In genomic region chr20:38082894-38083293, GRCh38 we compare ENCODE assay signal across 1 cellular context.
TF ChIP-seq lines count a peak whose summit lies in the region.

No MANE protein-coding gene starts in this region.

TF ChIP-seq in HepG2, 621 proteins besides CTCF, POLR2A, EP300 and RAD21 (continued from another document and continues in another):
- TF ChIP-seq ZBTB40 (IDR thresholded peaks at IDR 0.05): no peak
- TF ChIP-seq ZBTB40 (CRISPR knock-in tag; IDR thresholded peaks at IDR 0.05): no peak
- peak; percentile 62; the same call in 1 of the 2 replicates for TF ChIP-seq KMT2B (CRISPR knock-in tag; IDR thresholded peaks at IDR 0.05)
- TF ChIP-seq PAX8 (CRISPR knock-in tag; IDR thresholded peaks at IDR 0.05; ENCODE audit: borderline replicate concordance): no peak
- TF ChIP-seq ZNF10 (CRISPR knock-in tag; IDR thresholded peaks at IDR 0.05; ENCODE audit: borderline replicate concordance, low read depth): no peak
- TF ChIP-seq ZNF615 (CRISPR knock-in tag; IDR thresholded peaks at IDR 0.05; ENCODE audit: borderline replicate concordance): no peak
- no peak for TF ChIP-seq MAZ (IDR thresholded peaks at IDR 0.05; ENCODE audit: borderline replicate concordance, low read depth, low read length)
- TF ChIP-seq MAZ (CRISPR knock-in tag; IDR thresholded peaks at IDR 0.05; ENCODE audit: low read depth): no peak
- peak; percentile 92 for TF ChIP-seq FOXA3 (CRISPR knock-in tag; IDR thresholded peaks at IDR 0.05)
- TF ChIP-seq RERE (CRISPR knock-in tag; IDR thresholded peaks at IDR 0.05; ENCODE audit: low read depth): peak; percentile 85
- no peak for TF ChIP-seq ZKSCAN5 (CRISPR knock-in tag; IDR thresholded peaks at IDR 0.05)
- peak; percentile 89 for TF ChIP-seq ZNF710 (CRISPR knock-in tag; IDR thresholded peaks at IDR 0.05; ENCODE audit: borderline replicate concordance)
- peak; percentile 82 for TF ChIP-seq KDM6A (CRISPR knock-in tag; IDR thresholded peaks at IDR 0.05; ENCODE audit: low read depth)
- TF ChIP-seq RFX1 (IDR thresholded peaks at IDR 0.05): no peak
- TF ChIP-seq IRF2 (CRISPR knock-in tag; IDR thresholded peaks at IDR 0.05): peak; percentile 58; the same call in 1 of the 2 replicates
- peak; percentile 61; the same call in 1 of the 2 replicates for TF ChIP-seq MED1 (CRISPR knock-in tag; IDR thresholded peaks at IDR 0.05)
- peak; percentile 77 for TF ChIP-seq NR2F2 (IDR thresholded peaks at IDR 0.05; ENCODE audit: borderline replicate concordance, low read depth)
- TF ChIP-seq ZNF792 (CRISPR knock-in tag; IDR thresholded peaks at IDR 0.05): peak; percentile 86
- no peak for TF ChIP-seq IKZF5 (CRISPR knock-in tag; IDR thresholded peaks at IDR 0.05)
- TF ChIP-seq ZNF660 (CRISPR knock-in tag; IDR thresholded peaks at IDR 0.05; ENCODE audit: borderline replicate concordance, low read depth): no peak
- TF ChIP-seq SOX13 (IDR thresholded peaks at IDR 0.05): peak; percentile 97
- peak in 1 of 2 experiments; percentile 100; a peak in 2 of 4 replicates for TF ChIP-seq SOX13 (CRISPR knock-in tag; conservative IDR thresholded peaks at IDR 0.05 in 1 of 2, IDR thresholded peaks at IDR 0.05 in 1 of 2)
- peak; percentile 40; the same call in 1 of the 2 replicates for TF ChIP-seq HMG20B (CRISPR knock-in tag; conservative IDR thresholded peaks at IDR 0.05)
- TF ChIP-seq PAXIP1 (CRISPR knock-in tag; conservative IDR thresholded peaks at IDR 0.05): peak; percentile 95
- peak; percentile 53; the same call in 1 of the 2 replicates for TF ChIP-seq ZNF644 (CRISPR knock-in tag; IDR thresholded peaks at IDR 0.05; ENCODE audit: low read depth)
- no peak for TF ChIP-seq AGO2 (optimal IDR thresholded peaks at IDR 0.05; ENCODE audit: low read depth, low read length)
- TF ChIP-seq KLF9 (CRISPR knock-in tag; IDR thresholded peaks at IDR 0.05; ENCODE audit: low read depth): no peak
- peak; percentile 77; the same call in 1 of the 2 replicates for TF ChIP-seq FOXK1 (CRISPR knock-in tag; IDR thresholded peaks at IDR 0.05; ENCODE audit: borderline replicate concordance, low read depth)
- peak; percentile 51; the same call in 1 of the 2 replicates for TF ChIP-seq PATZ1 (CRISPR knock-in tag; IDR thresholded peaks at IDR 0.05)
- TF ChIP-seq ZNF75D (CRISPR knock-in tag; IDR thresholded peaks at IDR 0.05; ENCODE audit: borderline replicate concordance): no peak
- no peak for TF ChIP-seq FOXP1 (IDR thresholded peaks at IDR 0.05)
- TF ChIP-seq FOXP1 (CRISPR knock-in tag; IDR thresholded peaks at IDR 0.05): peak; percentile 94
- TF ChIP-seq ETV5 (CRISPR knock-in tag; IDR thresholded peaks at IDR 0.05; ENCODE audit: borderline replicate concordance): no peak; the same call in 1 of the 2 replicates
- TF ChIP-seq HNF4G (IDR thresholded peaks at IDR 0.05; ENCODE audit: borderline replicate concordance, low read depth, low read length): peak; percentile 70; the same call in 1 of the 2 replicates
- TF ChIP-seq HNF4G (CRISPR knock-in tag; IDR thresholded peaks at IDR 0.05; ENCODE audit: borderline replicate concordance, low read depth): no peak
- peak; percentile 87 for TF ChIP-seq HDAC2 (CRISPR knock-in tag; IDR thresholded peaks at IDR 0.05)
- TF ChIP-seq RXRB (CRISPR knock-in tag; IDR thresholded peaks at IDR 0.05; ENCODE audit: borderline replicate concordance): peak; percentile 82
- TF ChIP-seq TAF1 (CRISPR knock-in tag; IDR thresholded peaks at IDR 0.05): no peak
